Comparison of ENCODE assay signal across 8 cellular contexts in genomic region chr3:25594007-25594502, GRCh38.
DNase-seq lines count a peak whose midpoint lies in the region; ATAC-seq and TF ChIP-seq lines count a peak whose summit lies in the region.

No MANE protein-coding gene starts in this region.

- TF ChIP-seq EP300 in esophagus muscularis mucosa (IDR thresholded peaks at IDR 0.05), result no peak

- intact Hi-C loops in esophagus muscularis mucosa (cut with DNase I), result loop anchor here (5.0 to 10.0 kb wide), 4 partner anchors 167 to 632 kb away; partner anchors contain the start of gene RARB

- H3K27ac ChIP-seq in C4-2B (no peak overlapping the region), RWPE2 (ENCODE audit: poor library complexity, severe bottlenecking) (no peak overlapping the region), esophagus muscularis mucosa (replicated peaks in 1 of 4) (peak overlapping the region; percentile 68 to 71 (median 69))

- ATAC-seq in GM18505 (IDR thresholded peaks at IDR 0.05; ENCODE audit: unreplicated experiment) (peak; percentile 44), HG03378 (IDR thresholded peaks at IDR 0.05; ENCODE audit: unreplicated experiment) (peak; percentile 45), RWPE2 (ENCODE audit: low read depth) (peak; percentile 20; the same call in 2 of the 3 replicates)

- 0% methylated on average over 1 of the region's 1 CpG for WGBS in esophagus muscularis mucosa

- H3K27ac Mint-ChIP-seq in nephron progenitor cell, result no peak overlapping the region
- H3K27ac Mint-ChIP-seq in activated CD4-positive, alpha-beta memory T cell treated with anti-CD3 and anti-CD28 coated beads, Interleukin-2, amount 10 ng/mL, durations not matched to agents 7 days and 5 days, result no peak overlapping the region

- H3K4me3 Mint-ChIP-seq in nephron progenitor cell, result no peak overlapping the region
- H3K4me3 Mint-ChIP-seq in activated CD4-positive, alpha-beta memory T cell treated with anti-CD3 and anti-CD28 coated beads, Interleukin-2, amount 10 ng/mL, durations not matched to agents 7 days and 5 days, result no peak overlapping the region

- no peak for TF ChIP-seq POLR2A in GM18505 (IDR thresholded peaks at IDR 0.05; ENCODE audit: borderline replicate concordance, extremely low read depth, insufficient read depth, insufficient read length)
- no peak for TF ChIP-seq POLR2A in esophagus muscularis mucosa (IDR thresholded peaks at IDR 0.05; ENCODE audit: low read depth)

- H3K9me3 Mint-ChIP-seq in nephron progenitor cell, result no peaks in the 10 kb centered on the region
- H3K9me3 Mint-ChIP-seq in activated CD4-positive, alpha-beta memory T cell treated with anti-CD3 and anti-CD28 coated beads, Interleukin-2, amount 10 ng/mL, durations not matched to agents 7 days and 5 days, result no peaks in the 10 kb centered on the region

- H3K27me3 ChIP-seq in RWPE2 (ENCODE audit: insufficient read depth, poor library complexity, severe bottlenecking) (no peaks in the 10 kb centered on the region), esophagus muscularis mucosa (no peaks in the 10 kb centered on the region)

- H3K4me1 ChIP-seq in RWPE2 (ENCODE audit: insufficient read depth, poor library complexity, severe bottlenecking) (peaks cover 2% of the 10 kb centered on the region), esophagus muscularis mucosa (peaks cover 28 to 84% (median 76%) of the 10 kb centered on the region in 4 donors)

- no peaks in the 10 kb centered on the region for H3K27me3 Mint-ChIP-seq in nephron progenitor cell (ENCODE audit: low read depth, poor library complexity)
- no peaks in the 10 kb centered on the region for H3K27me3 Mint-ChIP-seq in activated CD4-positive, alpha-beta memory T cell treated with anti-CD3 and anti-CD28 coated beads, Interleukin-2, amount 10 ng/mL, durations not matched to agents 7 days and 5 days

- H3K4me3 ChIP-seq in RWPE2 (ENCODE audit: severe bottlenecking), result no peak overlapping the region
- H3K4me3 ChIP-seq in esophagus muscularis mucosa, result no peak overlapping the region

- DNase-seq in RWPE2 (ENCODE audit: low spot score), result no peak
- no peak for DNase-seq in esophagus muscularis mucosa (ENCODE audit: extremely low spot score)
- no peak for DNase-seq in nephron progenitor cell
- DNase-seq in activated CD4-positive, alpha-beta memory T cell treated with anti-CD3 and anti-CD28 coated beads, Interleukin-2, amount 10 ng/mL, durations not matched to agents 7 days and 5 days, result no peak
- DNase-seq in activated naive CD4-positive, alpha-beta T cell (lab: John Stamatoyannopoulos, UW), result no peak

- peak; percentile 88 for TF ChIP-seq CTCF in C4-2B (conservative IDR thresholded peaks at IDR 0.05)
- peak; percentile 81 for TF ChIP-seq CTCF in RWPE2 (IDR thresholded peaks at IDR 0.05; ENCODE audit: poor library complexity, severe bottlenecking)
- TF ChIP-seq CTCF in esophagus muscularis mucosa (IDR thresholded peaks at IDR 0.05), result peak; percentile 82 to 91 (median 87)
- TF ChIP-seq CTCF in nephron progenitor cell (IDR thresholded peaks at IDR 0.05), result peak; percentile 86

- CTCF ChIA-PET in activated CD4-positive, alpha-beta memory T cell treated with anti-CD3 and anti-CD28 coated beads, Interleukin-2, amount 10 ng/mL, durations not matched to agents 7 days and 5 days (lab: Charles Lee), result interaction anchor here (1.2 to 4.3 kb wide), 5 partner anchors 10 to 244 kb away, joined by 3 to 26 read pairs (median 5); no protein-coding TSS in a partner anchor

- POLR2A ChIA-PET in activated CD4-positive, alpha-beta memory T cell treated with anti-CD3 and anti-CD28 coated beads, Interleukin-2, amount 10 ng/mL, durations not matched to agents 7 days and 5 days (lab: Charles Lee), result no interaction called here

- H3K36me3 ChIP-seq in RWPE2 (ENCODE audit: low read depth), result peaks cover 19% of the 10 kb centered on the region
- H3K36me3 ChIP-seq in esophagus muscularis mucosa, result peaks cover 0 to 30% (median 15%) of the 10 kb centered on the region in 4 donors

- H3K36me3 Mint-ChIP-seq in nephron progenitor cell (ENCODE audit: low read depth), result peaks cover 27% of the 10 kb centered on the region
- H3K36me3 Mint-ChIP-seq in activated CD4-positive, alpha-beta memory T cell treated with anti-CD3 and anti-CD28 coated beads, Interleukin-2, amount 10 ng/mL, durations not matched to agents 7 days and 5 days (ENCODE audit: low read depth), result peaks cover 21% of the 10 kb centered on the region

- H3K9me3 ChIP-seq in RWPE2 (ENCODE audit: severe bottlenecking), result no peaks in the 10 kb centered on the region
- no peaks in the 10 kb centered on the region for H3K9me3 ChIP-seq in esophagus muscularis mucosa

- H3K4me1 Mint-ChIP-seq in nephron progenitor cell, result peaks cover 27% of the 10 kb centered on the region
- H3K4me1 Mint-ChIP-seq in activated CD4-positive, alpha-beta memory T cell treated with anti-CD3 and anti-CD28 coated beads, Interleukin-2, amount 10 ng/mL, durations not matched to agents 7 days and 5 days, result no peaks in the 10 kb centered on the region

Comparison
In these comparisons a context has a peak if more than half of its experiments do, and no peak if none do; other contexts are left out.
1. H3K27ac ChIP-seq: peak in esophagus muscularis mucosa (4 of 4); none in C4-2B (single experiment) and RWPE2 (single experiment).
2. Peak in every context shown above with its lines, with median percentiles within 50 percentile points of each other: CTCF ChIP-seq and ATAC-seq.